ENCODE assay signal across 8 cellular contexts in genomic region chr10:59625842-59626522, GRCh38.
A peak's percentile ranks its signal among the peaks of the same experiment; 100 is the strongest.
DNase-seq lines count a peak whose midpoint lies in the region; ATAC-seq and TF ChIP-seq lines count a peak whose summit lies in the region.

No MANE protein-coding gene starts in this region.

- no peaks in the 10 kb centered on the region for H3K79me1 ChIP-seq in IMR-90 (ENCODE audit: low read depth in 1 of 2, low read length in 2 of 2)

- no peak overlapping the region for H3K4me2 ChIP-seq in IMR-90 (ENCODE audit: low read depth, low read length)

- CTCF ChIA-PET in IMR-90 (lab: Yijun Ruan, JAX), result interaction anchor here (0.5 to 1.3 kb wide), 6 partner anchors 14 to 421 kb away, joined by 3 to 4 read pairs (median 3); no protein-coding TSS in a partner anchor

- peaks cover 8% of the 10 kb centered on the region for H3K27me3 ChIP-seq in IMR-90 (ENCODE audit: control insufficient read depth, insufficient read depth, low read length)
- peaks cover 12% of the 10 kb centered on the region for H3K27me3 ChIP-seq in left ventricle myocardium inferior (ENCODE audit: low read depth)

- 0% methylated on average over 1 of the region's 7 CpGs; no CpG with 5 or more reads in 1 of the 2 experiments for WGBS in IMR-90 (ENCODE audit: extremely low coverage in 2 of 2, insufficient read length in 1 of 2), 2 experiments

- intact Hi-C loops in IMR-90 (cut with micrococcal nuclease) (loop anchor here (1.0 to 5.0 kb wide), 9 partner anchors 183 to 809 kb away; partner anchors contain the start of gene CCDC6), left ventricle myocardium inferior (cut with micrococcal nuclease) (loop anchor here (5.0 kb wide), 1 partner anchor 181 kb away; no protein-coding TSS in a partner anchor)

- H3K4ac ChIP-seq in IMR-90 (ENCODE audit: low read depth, low read length), result no peak overlapping the region

- no peak overlapping the region for H4K5ac ChIP-seq in IMR-90 (ENCODE audit: low read depth, low read length)

- H2BK20ac ChIP-seq in IMR-90 (ENCODE audit: low read depth, low read length), result no peak overlapping the region

- TF ChIP-seq RAD21 in IMR-90 (IDR thresholded peaks at IDR 0.05; ENCODE audit: low read length), result peak; percentile 95

- H2AK5ac ChIP-seq in IMR-90 (ENCODE audit: low read depth, low read length), result no peak overlapping the region

- H3K14ac ChIP-seq in IMR-90 (replicated peaks; ENCODE audit: low read depth, low read length), result no peak overlapping the region

- BruUV-seq in IMR-90 (replicated peaks; lab: Mats Ljungman, UMichigan), result no TSS peak

- dilution Hi-C loops in IMR-90 (cut with HindIII; ENCODE audit: low sequenced_read_pairs, unreplicated experiment), result no loop called here

- POLR2A ChIA-PET in IMR-90 (lab: Charles Lee; ENCODE audit: unreplicated experiment), result no interaction called here

- H4K91ac ChIP-seq in IMR-90 (ENCODE audit: insufficient read depth, low read depth, low read length), result no peak overlapping the region

- ATAC-seq in GM21737 (IDR thresholded peaks at IDR 0.05; ENCODE audit: unreplicated experiment), result peak; percentile 86
- ATAC-seq in IMR-90 (ENCODE audit: low read depth), result peak; percentile 91

- TF ChIP-seq POLR2A in IMR-90 (IDR thresholded peaks at IDR 0.05; ENCODE audit: low read depth, low read length), result no peak

- peak; percentile 3 for DNase-seq in NK-92 treated with Interleukin-12 subunit alpha and Interleukin-12 subunit beta, amount 100 ng/mL, for 24 hours (lab: John Stamatoyannopoulos, UW)
- DNase-seq in NK-92 (lab: John Stamatoyannopoulos, UW; ENCODE audit: unreplicated experiment) (no peak), IMR-90 (peak; percentile 71), OCI-M1 (lab: John Stamatoyannopoulos, UW) (peak; percentile 88), amniotic epithelial cell (ENCODE audit: low read depth) (peak; percentile 87), left ventricle myocardium inferior (no peak), pulmonary artery endothelial cell (ENCODE audit: low read depth, low spot score) (peak; percentile 17)

- H2AFZ ChIP-seq in IMR-90 (replicated peaks; ENCODE audit: low read length, poor library complexity), result no peak overlapping the region

- in situ Hi-C loops in IMR-90 (cut with MboI; ENCODE audit: low sequenced_read_pairs), result loop anchor here (10.0 to 25.0 kb wide), 5 partner anchors 209 to 811 kb away; no protein-coding TSS in a partner anchor

- H4K8ac ChIP-seq in IMR-90 (ENCODE audit: low read depth in 2 of 2, low read length in 2 of 2), result no peak overlapping the region

- TF ChIP-seq CTCF in IMR-90 (conservative IDR thresholded peaks at IDR 0.05; ENCODE audit: low read depth, low read length) (peak; percentile 91), left ventricle myocardium inferior (IDR thresholded peaks at IDR 0.05; ENCODE audit: borderline replicate concordance) (peak; percentile 82)

- no peak overlapping the region for H3K18ac ChIP-seq in IMR-90 (ENCODE audit: low read depth, low read length)

- no peaks in the 10 kb centered on the region for H3K4me1 ChIP-seq in IMR-90 (ENCODE audit: control insufficient read depth, insufficient read depth, low read length)
- peaks cover 9% of the 10 kb centered on the region for H3K4me1 ChIP-seq in left ventricle myocardium inferior

- H3K9me3 ChIP-seq in IMR-90 (ENCODE audit: control insufficient read depth, insufficient read depth, low read length) (no peaks in the 10 kb centered on the region), left ventricle myocardium inferior (replicated peaks) (no peaks in the 10 kb centered on the region)

- no peak overlapping the region for H3K23ac ChIP-seq in IMR-90 (ENCODE audit: low read depth, low read length)

- H2BK120ac ChIP-seq in IMR-90 (ENCODE audit: low read depth, low read length), result no peak overlapping the region

- H3K56ac ChIP-seq in IMR-90 (ENCODE audit: extremely low read depth, insufficient read depth, low read length), result no peak overlapping the region

- H2BK5ac ChIP-seq in IMR-90 (ENCODE audit: low read depth, low read length, poor library complexity, severe bottlenecking), result no peak overlapping the region

- no peak overlapping the region for H2BK15ac ChIP-seq in IMR-90 (ENCODE audit: low read depth, low read length)

- no peak overlapping the region for H3K27ac ChIP-seq in IMR-90 (ENCODE audit: insufficient read depth, low read length)
- peak overlapping the region; percentile 40 for H3K27ac ChIP-seq in left ventricle myocardium inferior (replicated peaks)

- H4K20me1 ChIP-seq in IMR-90 (ENCODE audit: insufficient read depth, low read length), result no peaks in the 10 kb centered on the region

- H3K36me3 ChIP-seq in IMR-90 (ENCODE audit: control insufficient read depth, insufficient read depth, low read length) (no peaks in the 10 kb centered on the region), left ventricle myocardium inferior (no peaks in the 10 kb centered on the region)

- no peak overlapping the region for H3K9ac ChIP-seq in IMR-90 (ENCODE audit: low read depth, low read length)

- no peak overlapping the region for H3K4me3 ChIP-seq in IMR-90 (ENCODE audit: insufficient read depth, low read depth, low read length)
- no peak overlapping the region for H3K4me3 ChIP-seq in left ventricle myocardium inferior

- no peak overlapping the region for H2AK9ac ChIP-seq in IMR-90 (replicated peaks; ENCODE audit: low read depth, low read length, poor library complexity)

- no peaks in the 10 kb centered on the region for H3K9me1 ChIP-seq in IMR-90 (ENCODE audit: insufficient read depth, low read length)

TF ChIP-seq in IMR-90, 13 proteins besides CTCF, POLR2A, EP300 and RAD21:
- no peak for TF ChIP-seq MXI1 (IDR thresholded peaks at IDR 0.05; ENCODE audit: borderline replicate concordance, low read depth, low read length)
- TF ChIP-seq NFE2L2 (IDR thresholded peaks at IDR 0.05; ENCODE audit: low read depth, low read length), result no peak
- TF ChIP-seq FOS (IDR thresholded peaks at IDR 0.05; ENCODE audit: low read depth, low read length), result no peak
- TF ChIP-seq MAFK (IDR thresholded peaks at IDR 0.05; ENCODE audit: low read depth, low read length), result no peak
- peak; percentile 87 for TF ChIP-seq SMC3 (IDR thresholded peaks at IDR 0.05; ENCODE audit: low read depth, low read length)
- no peak for TF ChIP-seq CEBPB (IDR thresholded peaks at IDR 0.05; ENCODE audit: low read depth, low read length)
- TF ChIP-seq CHD1 (IDR thresholded peaks at IDR 0.05; ENCODE audit: low read depth, low read length), result no peak

Comparison
In these comparisons a context has a peak if more than half of its experiments do, and no peak if none do; other contexts are left out.
1. DNase-seq: peak in NK-92 treated with Interleukin-12 subunit alpha and Interleukin-12 subunit beta, amount 100 ng/mL, for 24 hours (single experiment), IMR-90 (single experiment), OCI-M1 (single experiment), amniotic epithelial cell (single experiment) and pulmonary artery endothelial cell (single experiment); none in NK-92 (single experiment) and left ventricle myocardium inferior (single experiment).